Comparison of ENCODE assay signal across 8 cellular contexts in genomic region chr2:171432969-171433762, GRCh38. TPM values are rescaled to one million over a fixed set of nuclear protein-coding genes. Genes with fewer than 3 reads are reported as not detected.
DNase-seq lines count a peak whose midpoint lies in the region; ATAC-seq and TF ChIP-seq lines count a peak whose summit lies in the region.

No MANE protein-coding gene starts in this region.

- peak overlapping the region; percentile 85 for H2AFZ ChIP-seq in MM.1S (ENCODE audit: low read length)

- peaks cover 31% of the 10 kb centered on the region for H3K4me1 Mint-ChIP-seq in T-helper 2 cell treated with Interferon-gamma antibody and Interleukin-4, amounts not matched to agents 5 μg/mL and 100 μg/mL, for 36 hours (ENCODE audit: low read depth)
- H3K4me1 Mint-ChIP-seq in stimulated activated naive B cell treated with anti-CD40 and anti-IgM and Interleukin-4, amounts not matched to agents 10 μg/mL and 1 μg/mL and 100 μg/mL, for 72 hours: peaks cover 13 to 42% of the 10 kb centered on the region in 2 donors

- H3K9me3 ChIP-seq in MM.1S (replicated peaks; ENCODE audit: insufficient read depth, low read length) (no peaks in the 10 kb centered on the region), lung (ENCODE audit: control insufficient read depth in 2 of 2, insufficient read depth in 1 of 2, low read length in 1 of 2) (no peaks in the 10 kb centered on the region)

- H3K9me2 ChIP-seq in MM.1S (replicated peaks; ENCODE audit: insufficient read depth, low read length): no peaks in the 10 kb centered on the region

- H3K36me3 ChIP-seq in MM.1S (replicated peaks; ENCODE audit: insufficient read depth, low read length) (no peaks in the 10 kb centered on the region), lung (ENCODE audit: control insufficient read depth in 2 of 2, insufficient read depth in 2 of 2, low read length in 2 of 2) (peaks cover 0 to 1% of the 10 kb centered on the region in 2 donors)

- H3K4me2 ChIP-seq in MM.1S (ENCODE audit: low read depth, low read length): peak overlapping the region; percentile 91

- peaks cover 50% of the 10 kb centered on the region for H3K36me3 Mint-ChIP-seq in T-helper 2 cell treated with Interferon-gamma antibody and Interleukin-4, amounts not matched to agents 5 μg/mL and 100 μg/mL, for 36 hours (ENCODE audit: low read depth)
- H3K36me3 Mint-ChIP-seq in stimulated activated naive B cell treated with anti-CD40 and anti-IgM and Interleukin-4, amounts not matched to agents 10 μg/mL and 1 μg/mL and 100 μg/mL, for 72 hours: peaks cover 33 to 51% of the 10 kb centered on the region in 2 donors

- peak; percentile 44 for DNase-seq in NCI-H1436 (lab: John Stamatoyannopoulos, UW)
- DNase-seq in NCI-H1436 treated with DMSO at 0.1 percent for 48 hours (lab: John Stamatoyannopoulos, UW): no peak
- peak; percentile 74 for DNase-seq in MM.1S
- DNase-seq in T-helper 2 cell treated with Interferon-gamma antibody and Interleukin-4, amounts not matched to agents 5 μg/mL and 100 μg/mL, for 36 hours (ENCODE audit: low spot score): peak; percentile 29
- peak; percentile 8 for DNase-seq in cerebellum (ENCODE audit: low spot score)
- DNase-seq in lung (ENCODE audit: low spot score): peak; percentile 36
- peak; percentile 36 for DNase-seq in stimulated activated naive B cell treated with anti-CD40 and anti-IgM and Interleukin-4, amounts not matched to agents 10 μg/mL and 1 μg/mL and 100 μg/mL, for 72 hours

- H3K9ac ChIP-seq in MM.1S (ENCODE audit: low read length): peak overlapping the region; percentile 77

- peak overlapping the region; percentile 93 for H3K4me3 Mint-ChIP-seq in T-helper 2 cell treated with Interferon-gamma antibody and Interleukin-4, amounts not matched to agents 5 μg/mL and 100 μg/mL, for 36 hours
- H3K4me3 Mint-ChIP-seq in stimulated activated naive B cell treated with anti-CD40 and anti-IgM and Interleukin-4, amounts not matched to agents 10 μg/mL and 1 μg/mL and 100 μg/mL, for 72 hours: peak overlapping the region; percentile 87 to 92

- TF ChIP-seq CTCF in MM.1S (IDR thresholded peaks at IDR 0.05; ENCODE audit: low read length) (no peak), lung (IDR thresholded peaks at IDR 0.05; ENCODE audit: control extremely low read depth, extremely low read depth) (no peak)

- H3K27me3 ChIP-seq in MM.1S (replicated peaks; ENCODE audit: insufficient read depth, low read length) (no peaks in the 10 kb centered on the region), lung (ENCODE audit: control insufficient read depth, insufficient read depth) (no peaks in the 10 kb centered on the region)

- peaks cover 5% of the 10 kb centered on the region for H3K9me3 Mint-ChIP-seq in T-helper 2 cell treated with Interferon-gamma antibody and Interleukin-4, amounts not matched to agents 5 μg/mL and 100 μg/mL, for 36 hours
- H3K9me3 Mint-ChIP-seq in stimulated activated naive B cell treated with anti-CD40 and anti-IgM and Interleukin-4, amounts not matched to agents 10 μg/mL and 1 μg/mL and 100 μg/mL, for 72 hours: peaks cover 4 to 6% of the 10 kb centered on the region in 2 donors

- H3K27ac ChIP-seq in MM.1S (ENCODE audit: low read length) (peak overlapping the region; percentile 99), lung (ENCODE audit: low read depth in 1 of 2, low read length in 1 of 2) (peak overlapping the region; percentile 84 to 99)

- H3K79me2 ChIP-seq in MM.1S (ENCODE audit: low read length): peaks cover 33% of the 10 kb centered on the region

- H3K4me1 ChIP-seq in MM.1S (ENCODE audit: low read length): peaks cover 13% of the 10 kb centered on the region
- peaks cover 0 to 5% of the 10 kb centered on the region in 2 donors for H3K4me1 ChIP-seq in lung (ENCODE audit: control insufficient read depth in 2 of 2, insufficient read depth in 2 of 2, low read length in 2 of 2)

- peak overlapping the region; percentile 96 for H3K27ac Mint-ChIP-seq in T-helper 2 cell treated with Interferon-gamma antibody and Interleukin-4, amounts not matched to agents 5 μg/mL and 100 μg/mL, for 36 hours
- H3K27ac Mint-ChIP-seq in stimulated activated naive B cell treated with anti-CD40 and anti-IgM and Interleukin-4, amounts not matched to agents 10 μg/mL and 1 μg/mL and 100 μg/mL, for 72 hours: peak overlapping the region; percentile 97

- peaks cover 19% of the 10 kb centered on the region for H3F3A ChIP-seq in MM.1S (ENCODE audit: insufficient read depth, low read length)

- H4K20me1 ChIP-seq in MM.1S (ENCODE audit: insufficient read depth, low read length): no peaks in the 10 kb centered on the region

- WGBS in lung, 2 donors: 24 to 25% methylated on average over 20 of the region's 20 CpGs

- H3K4me3 ChIP-seq in MM.1S (ENCODE audit: low read length) (peak overlapping the region; percentile 80), lung (peak overlapping the region; percentile 83)

- no peak for ATAC-seq in lung (ENCODE audit: insufficient read depth, low FRiP score)
- ATAC-seq in stimulated activated naive B cell treated with anti-CD40 and anti-IgM and Interleukin-4, amounts not matched to agents 10 μg/mL and 1 μg/mL and 100 μg/mL, for 72 hours (replicated peaks): peak; percentile 38 to 40
- ATAC-seq in GM21529 (IDR thresholded peaks at IDR 0.05; ENCODE audit: unreplicated experiment): no peak

- H3K27me3 Mint-ChIP-seq in T-helper 2 cell treated with Interferon-gamma antibody and Interleukin-4, amounts not matched to agents 5 μg/mL and 100 μg/mL, for 36 hours (ENCODE audit: low read depth): no peaks in the 10 kb centered on the region
- no peaks in the 10 kb centered on the region for H3K27me3 Mint-ChIP-seq in stimulated activated naive B cell treated with anti-CD40 and anti-IgM and Interleukin-4, amounts not matched to agents 10 μg/mL and 1 μg/mL and 100 μg/mL, for 72 hours

RNA-seq across cellular contexts. Expression of gene METTL8, which starts 0.6 kb away (rescaled TPM):
- total RNA-seq in cerebellum (18.0 TPM), lung (1 to 10 TPM; 9.2 to 9.3 TPM)
- polyA plus RNA-seq in lung: 1 to 10 TPM; 4.9 to 7.7 TPM

RNA-seq across cellular contexts. Expression of gene DCAF17, which starts 0.9 kb away (rescaled TPM):
- 64.1 TPM for total RNA-seq in cerebellum
- total RNA-seq in lung: 10 to 100 TPM; 11.5 to 34.4 TPM
- polyA plus RNA-seq in lung: 1 to 10 TPM; 3.1 to 4.5 TPM

Comparison
In these comparisons a context has a peak if more than half of its experiments do, and no peak if none do; other contexts are left out.
1. ATAC-seq: peak in stimulated activated naive B cell treated with anti-CD40 and anti-IgM and Interleukin-4, amounts not matched to agents 10 μg/mL and 1 μg/mL and 100 μg/mL, for 72 hours (2 of 2); none in lung (single experiment) and GM21529 (single experiment).